8 cellular contexts compared by ENCODE assay signal in genomic region chr4:108118505-108118904, GRCh38. TPM values are rescaled to one million over a fixed set of nuclear protein-coding genes. Genes with fewer than 3 reads are reported as not detected.
A peak's percentile ranks its signal among the peaks of the same experiment; 100 is the strongest.
DNase-seq lines count a peak whose midpoint lies in the region; ATAC-seq and TF ChIP-seq lines count a peak whose summit lies in the region.

No MANE protein-coding gene starts in this region.

- WGBS in spleen, 5 donors: 65 to 80% (median 67%) methylated on average over 3 of the region's 3 CpGs
- 57 to 64% methylated on average over 3 of the region's 3 CpGs for WGBS in lower leg skin, 2 donors

- peak overlapping the region; percentile 41 for H3K27ac ChIP-seq in VCaP
- H3K27ac ChIP-seq in spleen: peak overlapping the region in 1 of 8 donors; percentile 50

- intact Hi-C loops in spleen (cut with DNase I; ENCODE audit: low total_unique reads) (no loop called here), lower leg skin (cut with DNase I; ENCODE audit: low total_unique reads) (no loop called here)

- DNase-seq in HT-29 (ENCODE audit: low spot score) (peak; percentile 54), spleen (no peak), KG1 (lab: John Stamatoyannopoulos, UW) (no peak), lower leg skin (ENCODE audit: low spot score in 2 of 2) (no peak)
- DNase-seq in stimulated activated CD8-positive, alpha-beta memory T cell treated with anti-CD3 and anti-CD28 coated beads, Interleukin-4, amount 100 ng/mL, for 48 hours: no peak

- TF ChIP-seq POLR2A in spleen (IDR thresholded peaks at IDR 0.05): no peak
- no peak for TF ChIP-seq POLR2A in lower leg skin (IDR thresholded peaks at IDR 0.05)

- ATAC-seq in GM18508 (IDR thresholded peaks at IDR 0.05; ENCODE audit: insufficient read depth, unreplicated experiment) (peak; percentile 89), GM21529 (IDR thresholded peaks at IDR 0.05; ENCODE audit: unreplicated experiment) (peak; percentile 91)

- H3K36me3 ChIP-seq in spleen: no peaks in the 10 kb centered on the region

- H3K4me1 ChIP-seq in spleen: peaks cover 0 to 46% (median 13%) of the 10 kb centered on the region in 6 donors

- no peak overlapping the region for H3K4me3 ChIP-seq in spleen
- no peak overlapping the region for H3K4me3 ChIP-seq in lower leg skin (ENCODE audit: low read depth, poor library complexity, severe bottlenecking)

- no peak; the same call in 1 of the 2 replicates for TF ChIP-seq CTCF in VCaP (conservative IDR thresholded peaks at IDR 0.05)
- no peak for TF ChIP-seq CTCF in spleen (IDR thresholded peaks at IDR 0.05 in 8 of 11, conservative IDR thresholded peaks at IDR 0.05 in 3 of 11)
- no peak for TF ChIP-seq CTCF in lower leg skin (IDR thresholded peaks at IDR 0.05)

- no peaks in the 10 kb centered on the region for H3K27me3 ChIP-seq in spleen (replicated peaks in 1 of 7)

- H3K9me3 ChIP-seq in spleen: no peaks in the 10 kb centered on the region

RNA-seq across cellular contexts. Expression of gene LEF1, which starts 50.2 kb away (rescaled TPM):
- 0.10 and 0.21 TPM in 2 replicates for total RNA-seq in HT-29 (2014; rRNA removed; shearing (Covaris generic))
- total RNA-seq in spleen (10 to 100 TPM; 18.6 to 55.4 (median 34.7) TPM), lower leg skin (10 to 100 TPM in 2 of 4 donors, 1 to 10 TPM in 2; 1.7 to 17.8 (median 7.8) TPM)
- 10 to 100 TPM in 1 of 3 donors, 1 to 10 TPM in 2; 7.8 to 27.9 (median 9.7) TPM for polyA plus RNA-seq in spleen
